ENCODE assay signal across 21 cellular contexts in the genomic region with DNA sequence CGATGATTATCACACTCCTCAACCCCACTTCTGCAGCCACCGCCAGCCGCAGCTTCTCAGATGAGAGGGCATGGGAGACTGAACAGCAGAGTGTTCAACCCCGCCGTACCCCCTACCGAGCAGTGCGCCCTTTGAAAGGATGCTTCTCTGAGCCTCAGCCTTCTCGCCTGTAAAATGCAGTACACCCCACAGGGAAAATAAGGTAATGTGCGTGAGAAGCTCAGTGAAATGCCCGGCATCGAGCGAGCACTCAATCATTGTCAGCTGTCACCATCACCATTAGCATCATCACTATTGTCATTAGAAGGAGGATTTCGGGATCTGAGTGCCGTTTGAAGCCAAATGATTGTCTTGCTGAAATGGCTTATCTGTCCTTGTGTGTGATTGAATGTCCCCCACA. TPM values are rescaled to one million over a fixed set of nuclear protein-coding genes. Genes with fewer than 3 reads are reported as not detected.
DNase-seq lines count a peak whose midpoint lies in the region; ATAC-seq and TF ChIP-seq lines count a peak whose summit lies in the region.
"Had no signal": no experiment of that assay in that cellular context is flagged by ENCODE, and none has a peak within 500 bp of the region (broad histone marks: within the 10 kb centered on the region; RNA-seq: fewer than 3 reads in every experiment).

No MANE protein-coding gene starts in this region.

- peaks cover 13% of the 10 kb centered on the region for H3K27me3 Mint-ChIP-seq in type B pancreatic cell

- H3K9me3 ChIP-seq in RWPE2 (ENCODE audit: severe bottlenecking) (no peaks in the 10 kb centered on the region), esophagus squamous epithelium (no peaks in the 10 kb centered on the region), Karpas-422 (ENCODE audit: low read length) (no peaks in the 10 kb centered on the region)
- H3K9me3 ChIP-seq: BE2C, SK-N-SH had no signal

- peaks cover 14% of the 10 kb centered on the region for H3K36me3 Mint-ChIP-seq in type B pancreatic cell

- H3K4me3 ChIP-seq in RWPE2 (ENCODE audit: severe bottlenecking) (no peak overlapping the region), esophagus squamous epithelium (no peak overlapping the region), Karpas-422 (ENCODE audit: low read length) (no peak overlapping the region)
- H3K4me3 ChIP-seq: GM23338 had no signal

- H3K36me3 ChIP-seq in RWPE2 (ENCODE audit: low read depth) (peaks cover 89% of the 10 kb centered on the region), esophagus squamous epithelium (peaks cover 0 to 60% (median 11%) of the 10 kb centered on the region in 3 donors), Karpas-422 (ENCODE audit: insufficient read depth, low read length) (no peaks in the 10 kb centered on the region)
- H3K36me3 ChIP-seq: BE2C had no signal

- H3K4me2 ChIP-seq in Karpas-422 (ENCODE audit: low read depth, low read length, poor library complexity, severe bottlenecking): no peak overlapping the region
- H3K4me2 ChIP-seq: GM23338, SK-N-SH had no signal

- ATAC-seq in RWPE2 (ENCODE audit: low read depth) (no peak), HG03159 (IDR thresholded peaks at IDR 0.05; ENCODE audit: unreplicated experiment) (no peak), sciatic nerve (no peak)
- ATAC-seq: GM23338, Right ventricle myocardium inferior had no signal

- H3K79me2 ChIP-seq in Karpas-422 (ENCODE audit: low read length): no peaks in the 10 kb centered on the region

- peak overlapping the region; percentile 45 for H3K4me3 Mint-ChIP-seq in type B pancreatic cell
- H3K4me3 Mint-ChIP-seq: CD4-positive, alpha-beta T cell; GM23338 had no signal

- TF ChIP-seq CTCF in RWPE2 (IDR thresholded peaks at IDR 0.05; ENCODE audit: poor library complexity, severe bottlenecking): no peak
- no peak for TF ChIP-seq CTCF in esophagus squamous epithelium (IDR thresholded peaks at IDR 0.05)
- TF ChIP-seq CTCF in type B pancreatic cell (conservative IDR thresholded peaks at IDR 0.05): no peak

- no peak overlapping the region for H3K9ac ChIP-seq in Karpas-422 (ENCODE audit: low read length)
- H3K9ac ChIP-seq: SK-N-SH had no signal

- H3K27ac ChIP-seq in RWPE2 (ENCODE audit: poor library complexity, severe bottlenecking) (peak overlapping the region; percentile 73), esophagus squamous epithelium (peak overlapping the region; percentile 88 to 97 (median 94)), Karpas-422 (ENCODE audit: low read length) (no peak overlapping the region)
- H3K27ac ChIP-seq: 22Rv1 had no signal

- no peak overlapping the region for H2AFZ ChIP-seq in Karpas-422 (ENCODE audit: low read length)
- H2AFZ ChIP-seq: GM23338 had no signal

- intact Hi-C loops in esophagus squamous epithelium (cut with DNase I) (no loop called here), sciatic nerve (cut with DNase I) (no loop called here)

- WGBS in esophagus squamous epithelium, 2 donors: 70 to 80% methylated on average over 1 to 12 of the region's 14 CpGs

- peaks cover 50% of the 10 kb centered on the region for H3K4me1 ChIP-seq in RWPE2 (ENCODE audit: insufficient read depth, poor library complexity, severe bottlenecking)
- H3K4me1 ChIP-seq in esophagus squamous epithelium: peaks cover 45 to 100% (median 63%) of the 10 kb centered on the region in 3 donors
- H3K4me1 ChIP-seq in Karpas-422 (ENCODE audit: low read length): no peaks in the 10 kb centered on the region

- peaks cover 13% of the 10 kb centered on the region for H3K4me1 Mint-ChIP-seq in type B pancreatic cell (ENCODE audit: unreplicated experiment)

- no peaks in the 10 kb centered on the region for H4K20me1 ChIP-seq in Karpas-422 (ENCODE audit: insufficient read depth, low read depth, low read length)

- H3K9me3 Mint-ChIP-seq in type B pancreatic cell: peaks cover 5% of the 10 kb centered on the region
- H3K9me3 Mint-ChIP-seq: CD4-positive, alpha-beta T cell had no signal

- no peak for TF ChIP-seq POLR2A in esophagus squamous epithelium (IDR thresholded peaks at IDR 0.05)

- H3K27me3 ChIP-seq in RWPE2 (ENCODE audit: insufficient read depth, poor library complexity, severe bottlenecking) (no peaks in the 10 kb centered on the region), esophagus squamous epithelium (no peaks in the 10 kb centered on the region), Karpas-422 (ENCODE audit: low read length) (no peaks in the 10 kb centered on the region)
- H3K27me3 ChIP-seq: BE2C had no signal

- DNase-seq in DMS79 (lab: John Stamatoyannopoulos, UW) (peak; percentile 16), DMS79 treated with DMSO at 0.1 percent for 48 hours (lab: John Stamatoyannopoulos, UW) (no peak), RWPE2 (ENCODE audit: low spot score) (no peak), esophagus squamous epithelium (lab: John Stamatoyannopoulos, UW) (no peak), type B pancreatic cell (ENCODE audit: extremely low spot score, unreplicated experiment) (no peak), Karpas-422 (no peak), sciatic nerve (ENCODE audit: low spot score) (no peak)
- DNase-seq: CD4-positive, alpha-beta T cell; GDM1; KG1; NCI-H1048; NCI-H1694 treated with DMSO at 0.1 percent for 48 hours; NCI-H2107; NCI-H446; NCI-H774; SK-N-SH had no signal

- H3K9me2 ChIP-seq in Karpas-422 (replicated peaks; ENCODE audit: insufficient read depth, low read length): no peaks in the 10 kb centered on the region
- H3K9me2 ChIP-seq: SK-N-SH had no signal

- peak overlapping the region; percentile 100 for H3K27ac Mint-ChIP-seq in type B pancreatic cell
- H3K27ac Mint-ChIP-seq: CD4-positive, alpha-beta T cell; GM23338 had no signal

RNA-seq across cellular contexts. Expression of gene TRIM29, which starts 13.6 kb away (rescaled TPM):
- total RNA-seq in esophagus squamous epithelium (1,000 to 10,000 TPM in 1 of 4 donors, 100 to 1,000 TPM in 3; 691 to 1,472 (median 816) TPM), type B pancreatic cell (ENCODE audit: low replicate concordance) (56.7 and 207 TPM in 2 replicates), sciatic nerve (33.2 TPM)
- total RNA-seq in Karpas-422 (2014; rRNA removed; shearing (Covaris generic); ENCODE audit: low replicate concordance): not detected in 2 replicates
- total RNA-seq: CD4-positive, alpha-beta T cell; Right ventricle myocardium inferior had no signal

Comparison
In these comparisons a context has a peak if more than half of its experiments do, and no peak if none do; other contexts are left out.
1. RNA of gene TRIM29, which starts 13.6 kb away (total RNA-seq): 691 to 1,472 TPM in esophagus squamous epithelium, 56.7 to 207 TPM in type B pancreatic cell and 33.2 TPM in sciatic nerve (single experiment); not detected in Karpas-422; every median in the first group is over 10 times any median in the second.